In the genomic region with DNA sequence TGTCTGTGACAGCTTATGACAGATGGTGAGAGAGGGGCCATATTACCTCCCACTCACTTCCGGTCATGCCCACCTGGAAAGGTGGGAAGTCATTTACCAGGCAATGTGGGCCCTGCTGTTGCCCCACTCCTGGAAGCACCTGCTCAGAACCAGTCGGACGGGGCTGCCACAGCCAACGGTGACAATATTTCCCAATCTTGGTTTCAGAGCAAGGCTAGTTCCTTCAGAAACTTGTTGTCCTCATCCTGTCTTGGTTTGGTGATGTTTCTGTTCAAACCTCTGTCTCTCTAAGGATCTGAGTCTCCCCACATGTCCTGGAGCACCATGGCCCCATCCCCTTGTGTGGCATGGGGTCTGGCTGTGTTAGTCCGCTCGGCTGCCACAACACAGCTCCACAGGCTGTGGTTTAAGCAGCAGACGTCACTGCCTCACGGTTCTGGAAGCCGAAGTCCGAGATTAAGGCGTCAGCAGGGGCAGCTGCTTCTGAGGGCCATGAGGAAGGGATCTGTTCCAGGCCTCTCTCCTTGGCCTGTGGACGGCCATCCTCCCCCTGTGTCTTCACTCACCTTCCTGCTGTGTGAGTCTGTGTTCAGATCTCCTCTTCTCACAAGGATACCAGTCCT, we compare ENCODE assay signal across 31 cellular contexts. TPM values are rescaled to one million over a fixed set of nuclear protein-coding genes. Genes with fewer than 3 reads are reported as not detected.
"Had no signal": no experiment of that assay in that cellular context is flagged by ENCODE, and none has a peak within 500 bp of the region (broad histone marks: within the 10 kb centered on the region; RNA-seq: fewer than 3 reads in every experiment).

No MANE protein-coding gene starts in this region.

- H3K36me3 ChIP-seq: adrenal gland, breast epithelium, SJSA1 had no signal

- H3K4me1 ChIP-seq: adrenal gland, body of pancreas, breast epithelium had no signal

- H3K27ac ChIP-seq: adrenal gland, body of pancreas, breast epithelium, SJSA1, VCaP had no signal

- H3K27me3 ChIP-seq: adrenal gland, body of pancreas, breast epithelium had no signal

- H3K4me3 ChIP-seq: adrenal gland, body of pancreas, breast epithelium, SJSA1 had no signal

- H3K9me3 ChIP-seq: adrenal gland, body of pancreas, breast epithelium, SK-N-SH had no signal

- ATAC-seq: activated naive CD4-positive, alpha-beta T cell treated with anti-CD3 and anti-CD28 coated beads, Interleukin-2, amount 50 U/mL, for 72 hours; activated T-cell treated with anti-CD3 and anti-CD28 coated beads, Interleukin-2, amount 50 U/mL, for 4 hours; body of pancreas; Panc1 had no signal

- H3K4me2 ChIP-seq: SK-N-SH had no signal

- DNase-seq: activated B cell treated with CpG ODN at 0.5 μM for 24 hours; activated CD4-positive, alpha-beta memory T cell treated with anti-CD3 and anti-CD28 coated beads for 36 hours; activated CD4-positive, alpha-beta T cell treated with anti-CD3 and anti-CD28 coated beads for 4 hours; activated CD4-positive, alpha-beta T cell treated with anti-CD3 and anti-CD28 coated beads, Interleukin-2, amount 50 U/mL, for 1 hour; activated CD4-positive, CD25-positive, alpha-beta regulatory T cell treated with anti-CD3 and anti-CD28 coated beads, Interleukin-2, amount 50 U/mL, for 72 hours; activated CD8-positive, alpha-beta memory T cell treated with anti-CD3 and anti-CD28 coated beads, Interleukin-2, amount 50 U/mL, for 4 hours; activated gamma-delta T cell treated with Interleukin-2 at 50 U/mL for 16 hours; activated naive CD4-positive, alpha-beta T cell treated with anti-CD3 and anti-CD28 coated beads for 36 hours; activated T-cell treated with anti-CD3 and anti-CD28 coated beads for 4 hours; activated T-cell treated with anti-CD3 and anti-CD28 coated beads, Interleukin-2, amount 50 U/mL, for 4 hours; adrenal gland; body of pancreas; Karpas-422; KBM-7; NCI-H1105; NCI-H1417 treated with DMSO at 0.1 percent for 48 hours; NCI-H187 treated with DMSO at 0.1 percent for 48 hours; NCI-H345; NCI-H524 treated with DMSO at 0.1 percent for 48 hours; SHP77 treated with DMSO at 0.1 percent for 48 hours; SK-N-SH had no signal

- H3K9ac ChIP-seq: SK-N-SH had no signal

RNA-seq across cellular contexts. Expression of gene SLC15A1, which starts 31.5 kb away (rescaled TPM):
- total RNA-seq: activated B cell treated with CpG ODN at 0.5 μM for 24 hours; activated CD4-positive, alpha-beta memory T cell treated with anti-CD3 and anti-CD28 coated beads for 36 hours; activated naive CD4-positive, alpha-beta T cell treated with anti-CD3 and anti-CD28 coated beads for 36 hours; activated naive CD4-positive, alpha-beta T cell treated with anti-CD3 and anti-CD28 coated beads, Interleukin-2, amount 50 U/mL, for 72 hours; activated T-cell treated with anti-CD3 and anti-CD28 coated beads, Interleukin-2, amount 50 U/mL, for 4 hours; activated T-helper 1 cell treated with anti-CD3 and anti-CD28 coated beads, Interleukin-12 subunit alpha, Interleukin-12 subunit beta, Interleukin-2, Interleukin-4 antibody, amounts not matched to agents 30 ng/mL and 10 ng/mL and 1 ng/mL, durations not matched to agents 14 hours and 24 hours and 36 hours; astrocyte; cardiac septum; MCF 10A; NCI-H460; SJSA1 had no signal
- polyA plus RNA-seq: SK-N-SH had no signal
